In genomic region chr22:17043521-17043920, GRCh38 we compare ENCODE assay signal across 19 cellular contexts.
"Had no signal": no experiment of that assay in that cellular context is flagged by ENCODE, and none has a peak within 500 bp of the region (broad histone marks: within the 10 kb centered on the region; RNA-seq: fewer than 3 reads in every experiment).

No MANE protein-coding gene starts in this region.

- H3K9me3 Mint-ChIP-seq: stimulated activated naive CD8-positive, alpha-beta T cell treated with anti-CD3 and anti-CD28 coated beads, Interleukin-15, Interleukin-2, amounts not matched to agents 100 ng/mL and 50 ng/mL, for 24 hours had no signal

- H3K4me3 ChIP-seq: coronary artery, heart left ventricle, mucosa of descending colon, psoas muscle, right lobe of liver, spleen, tibial artery, upper lobe of left lung, uterus had no signal

- H3K27ac ChIP-seq: coronary artery, heart left ventricle, neutrophil, psoas muscle, right lobe of liver, spleen, tibial artery, upper lobe of left lung, uterus had no signal

- DNase-seq: effector CD8-positive, alpha-beta T cell; foreskin melanocyte; heart left ventricle; hypothalamus; islet precursor cell; mammary epithelial cell; mucosa of descending colon; naive thymus-derived CD8-positive, alpha-beta T cell; psoas muscle; retina; right lobe of liver; spleen; tibial artery; upper lobe of left lung; uterus had no signal

- H3K9me3 ChIP-seq: heart left ventricle, mucosa of descending colon, neutrophil, psoas muscle, right lobe of liver, spleen, tibial artery, upper lobe of left lung, uterus had no signal

- H3K27ac Mint-ChIP-seq: naive thymus-derived CD8-positive, alpha-beta T cell; stimulated activated naive CD8-positive, alpha-beta T cell treated with anti-CD3 and anti-CD28 coated beads, Interleukin-15, Interleukin-2, amounts not matched to agents 100 ng/mL and 50 ng/mL, for 24 hours had no signal

- H3K4me1 ChIP-seq: heart left ventricle, psoas muscle, right lobe of liver, tibial artery, upper lobe of left lung, uterus had no signal

- H3K27me3 Mint-ChIP-seq: stimulated activated naive CD8-positive, alpha-beta T cell treated with anti-CD3 and anti-CD28 coated beads, Interleukin-15, Interleukin-2, amounts not matched to agents 100 ng/mL and 50 ng/mL, for 24 hours had no signal

- H3K27me3 ChIP-seq: right lobe of liver, upper lobe of left lung, uterus had no signal

- ATAC-seq: heart left ventricle; left lobe of liver; mucosa of descending colon; naive thymus-derived CD8-positive, alpha-beta T cell; psoas muscle; right lobe of liver had no signal

- H3K4me3 Mint-ChIP-seq: naive thymus-derived CD8-positive, alpha-beta T cell; stimulated activated naive CD8-positive, alpha-beta T cell treated with anti-CD3 and anti-CD28 coated beads, Interleukin-15, Interleukin-2, amounts not matched to agents 100 ng/mL and 50 ng/mL, for 24 hours had no signal

- H3K36me3 ChIP-seq: neutrophil, right lobe of liver, tibial artery, upper lobe of left lung, uterus had no signal
